1 cellular context compared by ENCODE assay signal in the genomic region with DNA sequence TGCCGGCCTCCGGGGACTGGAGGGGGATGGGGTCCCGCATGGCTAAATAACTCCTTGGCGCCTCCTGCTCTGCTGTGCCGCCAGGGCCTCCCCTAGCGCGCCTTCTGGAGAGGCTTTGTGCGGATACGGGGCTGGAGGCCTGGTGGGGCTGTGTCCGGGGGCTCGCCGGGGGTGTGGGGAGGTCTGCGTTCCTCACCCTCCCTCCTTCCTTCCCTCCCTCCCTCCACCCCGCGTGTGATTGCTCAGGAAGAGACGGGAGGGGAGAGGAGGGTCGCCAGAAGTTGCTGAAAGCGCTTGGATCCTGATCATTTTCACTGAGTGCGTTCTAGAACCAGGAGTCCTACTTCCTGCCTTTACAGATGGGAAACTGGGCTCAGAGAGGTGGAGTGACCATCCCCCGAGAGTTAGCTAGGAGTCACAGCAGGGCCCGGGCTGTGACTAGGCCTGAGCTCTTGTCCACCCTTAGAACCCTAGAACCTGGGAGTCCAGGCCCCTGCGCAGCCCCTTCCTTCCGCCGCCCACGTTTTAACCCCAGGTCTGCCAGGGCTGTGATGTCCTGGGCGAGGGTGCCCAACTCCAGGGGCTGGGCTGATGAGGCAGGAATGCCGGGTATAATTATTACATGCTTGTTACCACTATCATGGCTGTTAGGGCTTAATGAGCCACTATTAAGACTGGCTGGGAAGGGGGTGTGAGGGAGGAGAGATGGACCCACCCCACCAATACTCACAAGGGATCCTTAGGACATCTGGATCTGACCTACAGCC.
TF ChIP-seq lines count a peak whose summit lies in the region.

No MANE protein-coding gene starts in this region.

TF ChIP-seq in K562, 482 proteins besides CTCF, POLR2A, EP300 and RAD21 (continued from another document):
- TF ChIP-seq PBX2 (CRISPR knock-in tag; IDR thresholded peaks at IDR 0.05; ENCODE audit: low read depth) (no peak), PBX2 (tag; conservative IDR thresholded peaks at IDR 0.05; ENCODE audit: low read depth) (no peak), WHSC1 (IDR thresholded peaks at IDR 0.05; ENCODE audit: low read length) (no peak), ZKSCAN1 (IDR thresholded peaks at IDR 0.05; ENCODE audit: low read depth, low read length) (no peak), BRF2 (IDR thresholded peaks at IDR 0.05; ENCODE audit: borderline replicate concordance, insufficient read depth, insufficient read length) (no peak), SAFB (IDR thresholded peaks at IDR 0.05; ENCODE audit: borderline replicate concordance, low read depth, low read length) (no peak), NBN (IDR thresholded peaks at IDR 0.05; ENCODE audit: low read depth) (0 out of 2 replicates have a peak, but pooled peaks have one; percentile 26), TFE3 (CRISPR knock-in tag; IDR thresholded peaks at IDR 0.05) (no peak), ATF2 (CRISPR knock-in tag; IDR thresholded peaks at IDR 0.05) (no peak), NELFE (IDR thresholded peaks at IDR 0.05; ENCODE audit: insufficient read depth, insufficient read length) (no peak), GTF2A2 (tag; IDR thresholded peaks at IDR 0.05) (0 out of 2 replicates have a peak, but pooled peaks have one; percentile 0), ZNF146 (CRISPR knock-in tag; IDR thresholded peaks at IDR 0.05; ENCODE audit: unreplicated experiment) (no peak), TRIM28 (IDR thresholded peaks at IDR 0.05) (0 out of 2 replicates have a peak, but pooled peaks have one; percentile 30), YY1 (IDR thresholded peaks at IDR 0.05; ENCODE audit: borderline replicate concordance in 1 of 3, control insufficient read depth in 1 of 3, extremely low read depth in 1 of 3, insufficient read depth in 3 of 3, insufficient read length in 1 of 3, insufficient replicate concordance in 2 of 3, low read depth in 1 of 3, low read length in 2 of 3) (peak in 2 of 3 experiments; percentile 27 to 42), ZNF3 (CRISPR knock-in tag; IDR thresholded peaks at IDR 0.05) (no peak), HMGN3 (IDR thresholded peaks at IDR 0.05; ENCODE audit: borderline replicate concordance, extremely low read depth, insufficient read length, low read depth, low read length) (peak; percentile 62), PHF21A (IDR thresholded peaks at IDR 0.05; ENCODE audit: borderline replicate concordance, low read depth) (no peak), KAT2B (IDR thresholded peaks at IDR 0.05; ENCODE audit: low read depth, low read length) (no peak), CCNT2 (IDR thresholded peaks at IDR 0.05; ENCODE audit: borderline replicate concordance, extremely low read depth, insufficient read length, low read depth, low read length) (no peak), FOXK1 (CRISPR knock-in tag; IDR thresholded peaks at IDR 0.05; ENCODE audit: borderline replicate concordance) (no peak; the same call in 1 of the 2 replicates), TSHZ1 (CRISPR knock-in tag; IDR thresholded peaks at IDR 0.05) (no peak), XRCC4 (IDR thresholded peaks at IDR 0.05; ENCODE audit: extremely low read depth, insufficient read depth, insufficient read length) (no peak), TAF15 (IDR thresholded peaks at IDR 0.05; ENCODE audit: low read depth, low read length) (no peak), ZNF354B (CRISPR knock-in tag; IDR thresholded peaks at IDR 0.05) (no peak), ZNF586 (CRISPR knock-in tag; conservative IDR thresholded peaks at IDR 0.05) (no peak)
- TF ChIP-seq, protein P1, sequence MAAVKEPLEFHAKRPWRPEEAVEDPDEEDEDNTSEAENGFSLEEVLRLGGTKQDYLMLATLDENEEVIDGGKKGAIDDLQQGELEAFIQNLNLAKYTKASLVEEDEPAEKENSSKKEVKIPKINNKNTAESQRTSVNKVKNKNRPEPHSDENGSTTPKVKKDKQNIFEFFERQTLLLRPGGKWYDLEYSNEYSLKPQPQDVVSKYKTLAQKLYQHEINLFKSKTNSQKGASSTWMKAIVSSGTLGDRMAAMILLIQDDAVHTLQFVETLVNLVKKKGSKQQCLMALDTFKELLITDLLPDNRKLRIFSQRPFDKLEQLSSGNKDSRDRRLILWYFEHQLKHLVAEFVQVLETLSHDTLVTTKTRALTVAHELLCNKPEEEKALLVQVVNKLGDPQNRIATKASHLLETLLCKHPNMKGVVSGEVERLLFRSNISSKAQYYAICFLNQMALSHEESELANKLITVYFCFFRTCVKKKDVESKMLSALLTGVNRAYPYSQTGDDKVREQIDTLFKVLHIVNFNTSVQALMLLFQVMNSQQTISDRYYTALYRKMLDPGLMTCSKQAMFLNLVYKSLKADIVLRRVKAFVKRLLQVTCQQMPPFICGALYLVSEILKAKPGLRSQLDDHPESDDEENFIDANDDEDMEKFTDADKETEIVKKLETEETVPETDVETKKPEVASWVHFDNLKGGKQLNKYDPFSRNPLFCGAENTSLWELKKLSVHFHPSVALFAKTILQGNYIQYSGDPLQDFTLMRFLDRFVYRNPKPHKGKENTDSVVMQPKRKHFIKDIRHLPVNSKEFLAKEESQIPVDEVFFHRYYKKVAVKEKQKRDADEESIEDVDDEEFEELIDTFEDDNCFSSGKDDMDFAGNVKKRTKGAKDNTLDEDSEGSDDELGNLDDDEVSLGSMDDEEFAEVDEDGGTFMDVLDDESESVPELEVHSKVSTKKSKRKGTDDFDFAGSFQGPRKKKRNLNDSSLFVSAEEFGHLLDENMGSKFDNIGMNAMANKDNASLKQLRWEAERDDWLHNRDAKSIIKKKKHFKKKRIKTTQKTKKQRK (IDR thresholded peaks at IDR 0.05; ENCODE audit: borderline replicate concordance, low read depth, low read length): no peak
- TF ChIP-seq, protein P2, sequence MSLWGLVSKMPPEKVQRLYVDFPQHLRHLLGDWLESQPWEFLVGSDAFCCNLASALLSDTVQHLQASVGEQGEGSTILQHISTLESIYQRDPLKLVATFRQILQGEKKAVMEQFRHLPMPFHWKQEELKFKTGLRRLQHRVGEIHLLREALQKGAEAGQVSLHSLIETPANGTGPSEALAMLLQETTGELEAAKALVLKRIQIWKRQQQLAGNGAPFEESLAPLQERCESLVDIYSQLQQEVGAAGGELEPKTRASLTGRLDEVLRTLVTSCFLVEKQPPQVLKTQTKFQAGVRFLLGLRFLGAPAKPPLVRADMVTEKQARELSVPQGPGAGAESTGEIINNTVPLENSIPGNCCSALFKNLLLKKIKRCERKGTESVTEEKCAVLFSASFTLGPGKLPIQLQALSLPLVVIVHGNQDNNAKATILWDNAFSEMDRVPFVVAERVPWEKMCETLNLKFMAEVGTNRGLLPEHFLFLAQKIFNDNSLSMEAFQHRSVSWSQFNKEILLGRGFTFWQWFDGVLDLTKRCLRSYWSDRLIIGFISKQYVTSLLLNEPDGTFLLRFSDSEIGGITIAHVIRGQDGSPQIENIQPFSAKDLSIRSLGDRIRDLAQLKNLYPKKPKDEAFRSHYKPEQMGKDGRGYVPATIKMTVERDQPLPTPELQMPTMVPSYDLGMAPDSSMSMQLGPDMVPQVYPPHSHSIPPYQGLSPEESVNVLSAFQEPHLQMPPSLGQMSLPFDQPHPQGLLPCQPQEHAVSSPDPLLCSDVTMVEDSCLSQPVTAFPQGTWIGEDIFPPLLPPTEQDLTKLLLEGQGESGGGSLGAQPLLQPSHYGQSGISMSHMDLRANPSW (CRISPR knock-in tag; IDR thresholded peaks at IDR 0.05): no peak
- TF ChIP-seq, protein P3, sequence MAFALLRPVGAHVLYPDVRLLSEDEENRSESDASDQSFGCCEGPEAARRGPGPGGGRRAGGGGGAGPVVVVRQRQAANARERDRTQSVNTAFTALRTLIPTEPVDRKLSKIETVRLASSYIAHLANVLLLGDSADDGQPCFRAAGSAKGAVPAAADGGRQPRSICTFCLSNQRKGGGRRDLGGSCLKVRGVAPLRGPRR (CRISPR knock-in tag; IDR thresholded peaks at IDR 0.05): no peak
